22 cellular contexts compared by ENCODE assay signal in genomic region chr2:71461304-71461671, GRCh38. TPM values are rescaled to one million over a fixed set of nuclear protein-coding genes. Genes with fewer than 3 reads are reported as not detected.
"Had no signal": no experiment of that assay in that cellular context is flagged by ENCODE, and none has a peak within 500 bp of the region (broad histone marks: within the 10 kb centered on the region; RNA-seq: fewer than 3 reads in every experiment).

No MANE protein-coding gene starts in this region.

- H3K27ac ChIP-seq: adrenal gland, esophagus squamous epithelium, suprapubic skin, transverse colon had no signal

- H3K36me3 ChIP-seq: adrenal gland, esophagus squamous epithelium, suprapubic skin, transverse colon had no signal

- H3K4me3 Mint-ChIP-seq: activated CD4-positive, alpha-beta T cell treated with anti-CD3 and anti-CD28 coated beads for 36 hours; naive thymus-derived CD8-positive, alpha-beta T cell; stimulated activated naive CD8-positive, alpha-beta T cell treated with anti-CD3 and anti-CD28 coated beads, Interleukin-15, amount 100 ng/mL, for 72 hours; WTC11 had no signal

- H3K4me3 ChIP-seq: adrenal gland, esophagus squamous epithelium, skin epidermis, suprapubic skin, transverse colon had no signal

- ATAC-seq: activated CD4-positive, alpha-beta T cell treated with anti-CD3 and anti-CD28 coated beads for 36 hours; activated naive CD4-positive, alpha-beta T cell treated with anti-CD3 and anti-CD28 coated beads, Interleukin-2, amount 50 U/mL, for 72 hours; naive thymus-derived CD8-positive, alpha-beta T cell; stimulated activated naive CD8-positive, alpha-beta T cell treated with anti-CD3 and anti-CD28 coated beads, Interleukin-15, amount 100 ng/mL, for 72 hours had no signal

- H3K27ac Mint-ChIP-seq: activated CD4-positive, alpha-beta T cell treated with anti-CD3 and anti-CD28 coated beads for 36 hours; activated naive CD4-positive, alpha-beta T cell treated with anti-CD3 and anti-CD28 coated beads, Interleukin-2, amount 50 U/mL, for 72 hours; naive thymus-derived CD8-positive, alpha-beta T cell; stimulated activated naive CD8-positive, alpha-beta T cell treated with anti-CD3 and anti-CD28 coated beads, Interleukin-15, amount 100 ng/mL, for 72 hours; WTC11 had no signal

- H3K9me3 ChIP-seq: adrenal gland, suprapubic skin, transverse colon had no signal

- H3K4me1 Mint-ChIP-seq: activated CD4-positive, alpha-beta T cell treated with anti-CD3 and anti-CD28 coated beads for 36 hours had no signal

- FAIRE-seq: bronchial epithelial cell, keratinocyte, TTC549 had no signal

- DNase-seq: activated CD4-positive, alpha-beta T cell treated with anti-CD3 and anti-CD28 coated beads for 36 hours; activated CD4-positive, alpha-beta T cell treated with anti-CD3 and anti-CD28 coated beads, Interleukin-2, amount 50 U/mL, for 48 hours; activated gamma-delta T cell treated with Interleukin-2 at 50 U/mL for 16 hours; cerebellar nuclear complex; cortex of kidney; effector CD4-positive, alpha-beta T cell; esophagus squamous epithelium; naive thymus-derived CD8-positive, alpha-beta T cell; posterior cingulate gyrus; retina; stimulated activated CD4-positive, alpha-beta T cell treated with anti-CD3 and anti-CD28 coated beads, Interleukin-4, amount 100 ng/mL, for 1 hour; stimulated activated naive CD8-positive, alpha-beta T cell treated with anti-CD3 and anti-CD28 coated beads, Interleukin-15, amount 100 ng/mL, for 72 hours; transverse colon had no signal

- H3K9me3 Mint-ChIP-seq: activated naive CD4-positive, alpha-beta T cell treated with anti-CD3 and anti-CD28 coated beads, Interleukin-2, amount 50 U/mL, for 72 hours; stimulated activated naive CD8-positive, alpha-beta T cell treated with anti-CD3 and anti-CD28 coated beads, Interleukin-15, amount 100 ng/mL, for 72 hours; WTC11 had no signal

- H3K36me3 Mint-ChIP-seq: activated naive CD4-positive, alpha-beta T cell treated with anti-CD3 and anti-CD28 coated beads, Interleukin-2, amount 50 U/mL, for 72 hours; naive thymus-derived CD8-positive, alpha-beta T cell had no signal

RNA-seq across cellular contexts. Expression of gene DYSF, which starts 7.9 kb away (rescaled TPM):
- total RNA-seq: T-helper 2 cell treated with Interferon-gamma antibody and Interleukin-4, amounts not matched to agents 100 ng/mL and 5 ng/mL, for 36 hours had no signal
